In the genomic region with DNA sequence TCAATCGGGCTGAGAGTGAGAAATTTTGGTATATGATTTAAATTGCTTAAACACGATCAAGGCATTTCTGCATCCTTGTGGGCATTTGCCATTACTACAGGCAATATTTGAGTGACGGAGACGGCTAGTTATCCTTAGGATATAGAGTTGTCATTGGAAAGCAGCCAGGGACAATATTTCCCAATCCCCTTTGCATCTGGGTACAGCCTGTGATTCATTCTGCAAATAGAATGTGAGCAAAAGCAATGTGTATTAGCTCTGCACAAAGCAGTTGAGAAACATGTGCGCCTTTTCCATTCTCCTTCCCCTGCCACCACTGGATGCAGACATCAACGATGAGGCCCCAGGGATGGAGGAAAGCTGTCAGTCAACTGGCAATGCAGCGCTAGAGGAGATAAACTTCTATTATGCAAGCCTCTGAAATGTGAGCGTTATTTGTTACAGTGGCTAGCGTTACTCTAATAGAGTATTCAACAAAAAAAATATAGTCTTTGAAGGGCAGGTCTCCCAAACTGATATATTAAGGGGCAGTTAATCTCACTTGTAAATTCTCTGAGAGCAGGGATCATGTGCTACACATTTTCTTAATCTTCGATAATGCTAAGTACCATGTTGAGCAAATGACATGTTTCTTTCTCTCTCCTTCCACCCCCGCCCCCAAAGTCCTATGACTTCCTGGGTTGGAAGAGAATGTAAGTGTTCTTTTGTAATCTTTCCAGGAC, we compare ENCODE assay signal across 1 cellular context.
TF ChIP-seq lines count a peak whose summit lies in the region.

No MANE protein-coding gene starts in this region.

TF ChIP-seq in HepG2, 621 proteins besides CTCF, POLR2A, EP300 and RAD21 (continued from another document and continues in another):
- TF ChIP-seq, protein P1, sequence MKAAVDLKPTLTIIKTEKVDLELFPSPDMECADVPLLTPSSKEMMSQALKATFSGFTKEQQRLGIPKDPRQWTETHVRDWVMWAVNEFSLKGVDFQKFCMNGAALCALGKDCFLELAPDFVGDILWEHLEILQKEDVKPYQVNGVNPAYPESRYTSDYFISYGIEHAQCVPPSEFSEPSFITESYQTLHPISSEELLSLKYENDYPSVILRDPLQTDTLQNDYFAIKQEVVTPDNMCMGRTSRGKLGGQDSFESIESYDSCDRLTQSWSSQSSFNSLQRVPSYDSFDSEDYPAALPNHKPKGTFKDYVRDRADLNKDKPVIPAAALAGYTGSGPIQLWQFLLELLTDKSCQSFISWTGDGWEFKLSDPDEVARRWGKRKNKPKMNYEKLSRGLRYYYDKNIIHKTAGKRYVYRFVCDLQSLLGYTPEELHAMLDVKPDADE (CRISPR knock-in tag; IDR thresholded peaks at IDR 0.05) = no peak
- TF ChIP-seq ZFP90 (CRISPR knock-in tag; IDR thresholded peaks at IDR 0.05; ENCODE audit: borderline replicate concordance) (peak; percentile 74; the same call in 1 of the 2 replicates), TCF7 (IDR thresholded peaks at IDR 0.05; ENCODE audit: low read depth) (peak; percentile 88), PHF20 (CRISPR knock-in tag; IDR thresholded peaks at IDR 0.05) (no peak; the same call in 1 of the 2 replicates), ZNF12 (CRISPR knock-in tag; IDR thresholded peaks at IDR 0.05) (peak; percentile 98), KDM3A (CRISPR knock-in tag; IDR thresholded peaks at IDR 0.05; ENCODE audit: low read depth) (peak; percentile 98), NFKBIZ (CRISPR knock-in tag; IDR thresholded peaks at IDR 0.05) (peak; percentile 97), ZNF747 (CRISPR knock-in tag; IDR thresholded peaks at IDR 0.05; ENCODE audit: borderline replicate concordance) (0 out of 2 replicates have a peak, but pooled peaks have one; percentile 18), ZNF431 (CRISPR knock-in tag; IDR thresholded peaks at IDR 0.05; ENCODE audit: borderline replicate concordance, low read depth) (peak; percentile 93; the same call in 1 of the 2 replicates), NFATC3 (CRISPR knock-in tag; IDR thresholded peaks at IDR 0.05) (0 out of 2 replicates have a peak, but pooled peaks have one; percentile 14), ZNF703 (CRISPR knock-in tag; IDR thresholded peaks at IDR 0.05; ENCODE audit: borderline replicate concordance) (peak; percentile 33; the same call in 1 of the 2 replicates), HCFC1 (IDR thresholded peaks at IDR 0.05; ENCODE audit: low read depth, low read length) (no peak), HES4 (CRISPR knock-in tag; IDR thresholded peaks at IDR 0.05; ENCODE audit: borderline replicate concordance) (no peak), HMG20A (CRISPR knock-in tag; IDR thresholded peaks at IDR 0.05; ENCODE audit: borderline replicate concordance) (peak; percentile 99), ZNF3 (CRISPR knock-in tag; IDR thresholded peaks at IDR 0.05) (peak; percentile 98), ZSCAN22 (CRISPR knock-in tag; IDR thresholded peaks at IDR 0.05) (no peak), NR2F1 (CRISPR knock-in tag; IDR thresholded peaks at IDR 0.05) (peak in 1 of 2 experiments; percentile 68; a peak in 3 of 4 replicates), ZNF549 (CRISPR knock-in tag; IDR thresholded peaks at IDR 0.05) (no peak), ARNTL (CRISPR knock-in tag; IDR thresholded peaks at IDR 0.05) (peak; percentile 95), ZNF616 (CRISPR knock-in tag; IDR thresholded peaks at IDR 0.05; ENCODE audit: low read depth) (0 out of 2 replicates have a peak, but pooled peaks have one; percentile 27), SRF (IDR thresholded peaks at IDR 0.05; ENCODE audit: low read depth, low read length) (peak; percentile 26; the same call in 1 of the 2 replicates), AKAP8 (CRISPR knock-in tag; IDR thresholded peaks at IDR 0.05) (peak; percentile 95), ATM (IDR thresholded peaks at IDR 0.05; ENCODE audit: borderline replicate concordance) (no peak), ZNF44 (CRISPR knock-in tag; IDR thresholded peaks at IDR 0.05) (peak; percentile 94), ZNF761 (CRISPR knock-in tag; conservative IDR thresholded peaks at IDR 0.05) (peak; percentile 90), PCBP1 (IDR thresholded peaks at IDR 0.05; ENCODE audit: borderline replicate concordance, low read depth, low read length) (no peak), FOXM1 (CRISPR knock-in tag; IDR thresholded peaks at IDR 0.05) (no peak), RERE (CRISPR knock-in tag; IDR thresholded peaks at IDR 0.05; ENCODE audit: low read depth) (peak; percentile 98), ZBTB37 (CRISPR knock-in tag; IDR thresholded peaks at IDR 0.05) (peak; percentile 96), ZSCAN30 (CRISPR knock-in tag; IDR thresholded peaks at IDR 0.05) (no peak), EED (CRISPR knock-in tag; IDR thresholded peaks at IDR 0.05) (no peak), ZSCAN29 (CRISPR knock-in tag; conservative IDR thresholded peaks at IDR 0.05) (peak; percentile 22; the same call in 1 of the 2 replicates), ZMYM3 (CRISPR knock-in tag; IDR thresholded peaks at IDR 0.05) (peak; percentile 97), CCAR2 (optimal IDR thresholded peaks at IDR 0.05; ENCODE audit: low read depth, low read length) (peak; percentile 41), CENPT (CRISPR knock-in tag; IDR thresholded peaks at IDR 0.05; ENCODE audit: low read depth) (no peak), ZNF232 (CRISPR knock-in tag; IDR thresholded peaks at IDR 0.05; ENCODE audit: borderline replicate concordance) (peak; percentile 97), SIN3B (IDR thresholded peaks at IDR 0.05; ENCODE audit: low read length) (no peak), TEAD2 (CRISPR knock-in tag; IDR thresholded peaks at IDR 0.05) (no peak), ATF1 (CRISPR knock-in tag; IDR thresholded peaks at IDR 0.05) (peak; percentile 80), ZNF570 (CRISPR knock-in tag; IDR thresholded peaks at IDR 0.05; ENCODE audit: borderline replicate concordance) (0 out of 2 replicates have a peak, but pooled peaks have one; percentile 44), KDM1A (CRISPR knock-in tag; IDR thresholded peaks at IDR 0.05) (peak; percentile 99), ZNF124 (CRISPR knock-in tag; IDR thresholded peaks at IDR 0.05) (peak; percentile 98; the same call in 1 of the 2 replicates), ZMYM4 (CRISPR knock-in tag; IDR thresholded peaks at IDR 0.05) (peak; percentile 89), FOXO1 (CRISPR knock-in tag; IDR thresholded peaks at IDR 0.05) (peak; percentile 98), ETV6 (CRISPR knock-in tag; conservative IDR thresholded peaks at IDR 0.05) (peak; percentile 23; the same call in 1 of the 2 replicates), NKX3-1 (CRISPR knock-in tag; IDR thresholded peaks at IDR 0.05) (0 out of 2 replicates have a peak, but pooled peaks have one; percentile 82), RORA (CRISPR knock-in tag; IDR thresholded peaks at IDR 0.05) (no peak), SNAPC4 (CRISPR knock-in tag; IDR thresholded peaks at IDR 0.05) (no peak)
- TF ChIP-seq, protein P2, sequence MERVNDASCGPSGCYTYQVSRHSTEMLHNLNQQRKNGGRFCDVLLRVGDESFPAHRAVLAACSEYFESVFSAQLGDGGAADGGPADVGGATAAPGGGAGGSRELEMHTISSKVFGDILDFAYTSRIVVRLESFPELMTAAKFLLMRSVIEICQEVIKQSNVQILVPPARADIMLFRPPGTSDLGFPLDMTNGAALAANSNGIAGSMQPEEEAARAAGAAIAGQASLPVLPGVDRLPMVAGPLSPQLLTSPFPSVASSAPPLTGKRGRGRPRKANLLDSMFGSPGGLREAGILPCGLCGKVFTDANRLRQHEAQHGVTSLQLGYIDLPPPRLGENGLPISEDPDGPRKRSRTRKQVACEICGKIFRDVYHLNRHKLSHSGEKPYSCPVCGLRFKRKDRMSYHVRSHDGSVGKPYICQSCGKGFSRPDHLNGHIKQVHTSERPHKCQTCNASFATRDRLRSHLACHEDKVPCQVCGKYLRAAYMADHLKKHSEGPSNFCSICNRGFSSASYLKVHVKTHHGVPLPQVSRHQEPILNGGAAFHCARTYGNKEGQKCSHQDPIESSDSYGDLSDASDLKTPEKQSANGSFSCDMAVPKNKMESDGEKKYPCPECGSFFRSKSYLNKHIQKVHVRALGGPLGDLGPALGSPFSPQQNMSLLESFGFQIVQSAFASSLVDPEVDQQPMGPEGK (CRISPR knock-in tag; IDR thresholded peaks at IDR 0.05) = peak; percentile 88
- TF ChIP-seq, protein P3, sequence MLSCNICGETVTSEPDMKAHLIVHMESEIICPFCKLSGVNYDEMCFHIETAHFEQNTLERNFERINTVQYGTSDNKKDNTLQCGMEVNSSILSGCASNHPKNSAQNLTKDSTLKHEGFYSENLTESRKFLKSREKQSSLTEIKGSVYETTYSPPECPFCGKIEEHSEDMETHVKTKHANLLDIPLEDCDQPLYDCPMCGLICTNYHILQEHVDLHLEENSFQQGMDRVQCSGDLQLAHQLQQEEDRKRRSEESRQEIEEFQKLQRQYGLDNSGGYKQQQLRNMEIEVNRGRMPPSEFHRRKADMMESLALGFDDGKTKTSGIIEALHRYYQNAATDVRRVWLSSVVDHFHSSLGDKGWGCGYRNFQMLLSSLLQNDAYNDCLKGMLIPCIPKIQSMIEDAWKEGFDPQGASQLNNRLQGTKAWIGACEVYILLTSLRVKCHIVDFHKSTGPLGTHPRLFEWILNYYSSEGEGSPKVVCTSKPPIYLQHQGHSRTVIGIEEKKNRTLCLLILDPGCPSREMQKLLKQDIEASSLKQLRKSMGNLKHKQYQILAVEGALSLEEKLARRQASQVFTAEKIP (CRISPR knock-in tag; IDR thresholded peaks at IDR 0.05; ENCODE audit: borderline replicate concordance) = no peak
